Comparison of ENCODE assay signal across 12 cellular contexts in genomic region chrX:13082286-13083065, GRCh38. TPM values are rescaled to one million over a fixed set of nuclear protein-coding genes. Genes with fewer than 3 reads are reported as not detected.
DNase-seq lines count a peak whose midpoint lies in the region; ATAC-seq, FAIRE-seq and TF ChIP-seq lines count a peak whose summit lies in the region.
"Had no signal": no experiment of that assay in that cellular context is flagged by ENCODE, and none has a peak within 500 bp of the region (broad histone marks: within the 10 kb centered on the region; RNA-seq: fewer than 3 reads in every experiment).

No MANE protein-coding gene starts in this region.

- peak overlapping the region; percentile 56 for H3K4me3 Mint-ChIP-seq in T-helper 1 cell treated with Interleukin-12 subunit alpha and Interleukin-12 subunit beta and Interleukin-4 antibody, amounts not matched to agents 30 μg/mL and 1 μg/mL, for 36 hours

- H3K4me3 ChIP-seq in bronchial epithelial cell (ENCODE audit: low read depth, low read length), result no peak overlapping the region
- H3K4me3 ChIP-seq in mucosa of descending colon, result no peak overlapping the region

- H3K36me3 ChIP-seq in bronchial epithelial cell (ENCODE audit: control insufficient read depth, insufficient read depth, low read length), result no peaks in the 10 kb centered on the region
- no peaks in the 10 kb centered on the region for H3K36me3 ChIP-seq in mucosa of descending colon (ENCODE audit: low read depth)

- peaks cover 6% of the 10 kb centered on the region for H3K4me1 ChIP-seq in mucosa of descending colon (ENCODE audit: low read depth)

- no peak for DNase-seq in T-helper 1 cell
- peak; percentile 38 for DNase-seq in NAMALWA (ENCODE audit: low spot score)
- no peak for DNase-seq in bronchial epithelial cell (ENCODE audit: low read depth)
- peak; percentile 17 for DNase-seq in renal cortical epithelial cell (ENCODE audit: low read depth)
- no peak for DNase-seq in NOMO-1 treated with dmso at 0.1 percent for 144 hours (lab: John Stamatoyannopoulos, UW; ENCODE audit: unreplicated experiment)
- no peak for DNase-seq in mucosa of descending colon
- DNase-seq: activated effector memory CD4-positive, alpha-beta T cell treated with Interleukin-2 at 50 U/mL for 16 hours; head of caudate nucleus; NCI-H748 treated with DMSO at 0.1 percent for 48 hours; T-helper 9 cell had no signal

- peaks cover 1% of the 10 kb centered on the region for H3K36me3 Mint-ChIP-seq in T-helper 1 cell treated with Interleukin-12 subunit alpha and Interleukin-12 subunit beta and Interleukin-4 antibody, amounts not matched to agents 30 μg/mL and 1 μg/mL, for 36 hours (ENCODE audit: low read depth)

- intact Hi-C loops in mucosa of descending colon (cut with DNase I, micrococcal nuclease), result no loop called here

- TF ChIP-seq CTCF in bronchial epithelial cell (IDR thresholded peaks at IDR 0.05; ENCODE audit: insufficient read depth, low read length, severe bottlenecking), result no peak
- TF ChIP-seq CTCF in mucosa of descending colon (IDR thresholded peaks at IDR 0.05), result no peak

- peak; percentile 96 for FAIRE-seq in bronchial epithelial cell (lab: Jason Lieb, UNC)

- no peak for ATAC-seq in mucosa of descending colon
- ATAC-seq in esophagus mucosa, result no peak

- peaks cover 73% of the 10 kb centered on the region for H3K4me1 Mint-ChIP-seq in T-helper 1 cell treated with Interleukin-12 subunit alpha and Interleukin-12 subunit beta and Interleukin-4 antibody, amounts not matched to agents 30 μg/mL and 1 μg/mL, for 36 hours (ENCODE audit: low read depth)

- no peaks in the 10 kb centered on the region for H3K9me3 Mint-ChIP-seq in T-helper 1 cell treated with Interleukin-12 subunit alpha and Interleukin-12 subunit beta and Interleukin-4 antibody, amounts not matched to agents 30 μg/mL and 1 μg/mL, for 36 hours

- no peaks in the 10 kb centered on the region for H3K27me3 Mint-ChIP-seq in T-helper 1 cell treated with Interleukin-12 subunit alpha and Interleukin-12 subunit beta and Interleukin-4 antibody, amounts not matched to agents 30 μg/mL and 1 μg/mL, for 36 hours (ENCODE audit: low read depth)

- peak overlapping the region; percentile 91 for H3K27ac Mint-ChIP-seq in T-helper 1 cell treated with Interleukin-12 subunit alpha and Interleukin-12 subunit beta and Interleukin-4 antibody, amounts not matched to agents 30 μg/mL and 1 μg/mL, for 36 hours

- no peaks in the 10 kb centered on the region for H3K27me3 ChIP-seq in bronchial epithelial cell (ENCODE audit: control insufficient read depth, insufficient read depth, low read length)

- no peaks in the 10 kb centered on the region for H3K9me3 ChIP-seq in mucosa of descending colon

RNA-seq across cellular contexts. Expression of gene FAM9C, which starts 38.1 kb away (rescaled TPM):
- total RNA-seq in bronchial epithelial cell (not detected in 2 replicates), renal cortical epithelial cell (not detected in 2 replicates), mucosa of descending colon (under 1 TPM in 1 of 3 donors, not detected in 2; 0.13 TPM), esophagus mucosa (not detected)

Comparison
In these comparisons a context has a peak if more than half of its experiments do, and no peak if none do; other contexts are left out.
1. DNase-seq: peak in NAMALWA (single experiment) and renal cortical epithelial cell (single experiment); none in T-helper 1 cell (0 of 5), bronchial epithelial cell (single experiment), NOMO-1 treated with dmso at 0.1 percent for 144 hours (single experiment) and mucosa of descending colon (0 of 3).